ENCODE assay signal across 8 cellular contexts in genomic region chr12:120110550-120111501, GRCh38. TPM values are rescaled to one million over a fixed set of nuclear protein-coding genes. Genes with fewer than 3 reads are reported as not detected.
A peak's percentile ranks its signal among the peaks of the same experiment; 100 is the strongest.
DNase-seq lines count a peak whose midpoint lies in the region; ATAC-seq, FAIRE-seq and TF ChIP-seq lines count a peak whose summit lies in the region.

No MANE protein-coding gene starts in this region.

- H3K27me3 ChIP-seq in right lobe of liver (no peaks in the 10 kb centered on the region), HepG2 (ENCODE audit: control insufficient read depth in 1 of 2, insufficient read depth in 2 of 2, low read length in 2 of 2) (no peaks in the 10 kb centered on the region; a peak in 1 of 5 replicates)

- DNase-seq in right lobe of liver (peak; percentile 69 to 84 (median 75)), HepG2 (ENCODE audit: low spot score) (no peak), Right ventricle myocardium inferior (ENCODE audit: missing footprints) (peak; percentile 91), NCI-H226 (no peak), urothelium cell line (ENCODE audit: low spot score) (no peak)
- peak; percentile 31 to 33 for DNase-seq in activated CD4-positive, alpha-beta T cell treated with anti-CD3 and anti-CD28 coated beads for 4 hours
- peak; percentile 47 for DNase-seq in stimulated activated CD4-positive, alpha-beta T cell treated with anti-CD3 and anti-CD28 coated beads, Interleukin-1b, Interleukin-23, amount 100 ng/mL, for 48 hours

- FAIRE-seq in HepG2 (lab: Jason Lieb, UNC) (no peak), urothelium cell line (lab: Jason Lieb, UNC) (no peak)

- in situ Hi-C loops in HepG2 (cut with HindIII; ENCODE audit: extremely low pct_ligation_motif_present, low pct_unique_long_range_greater_than_20kb), result no loop called here

- no peak for TF ChIP-seq POLR2A in right lobe of liver (IDR thresholded peaks at IDR 0.05)
- no peak for TF ChIP-seq POLR2A in HepG2 (IDR thresholded peaks at IDR 0.05; ENCODE audit: insufficient read depth in 1 of 2, low read depth in 2 of 2, low read length in 2 of 2)

- H3K4me3 ChIP-seq in right lobe of liver (no peak overlapping the region), HepG2 (replicated peaks in 1 of 3; ENCODE audit: insufficient read depth in 1 of 3, low read depth in 2 of 3, low read length in 3 of 3) (no peak overlapping the region)

- H3K36me3 ChIP-seq in right lobe of liver, result peaks cover 0 to 4% (median 0%) of the 10 kb centered on the region in 4 donors
- H3K36me3 ChIP-seq in HepG2 (replicated peaks in 1 of 2; ENCODE audit: control insufficient read depth in 1 of 2, insufficient read depth in 2 of 2, low read length in 2 of 2), result peaks cover 6 to 18% of the 10 kb centered on the region in 2 experiments; a peak in 4 of 5 replicates

- ATAC-seq in right lobe of liver (peak; percentile 80 to 94 (median 90)), HepG2 (no peak; the same call in 2 of the 3 replicates), HG03442 (IDR thresholded peaks at IDR 0.05; ENCODE audit: unreplicated experiment) (peak; percentile 69), Right ventricle myocardium inferior (peak; percentile 75)

- intact Hi-C loops in right lobe of liver (cut with DNase I), result no loop called here
- intact Hi-C loops in HepG2 (cut with micrococcal nuclease; ENCODE audit: unreplicated experiment), result no loop called here
- intact Hi-C loops in Right ventricle myocardium inferior (cut with DNase I), result no loop called here

- H3K9ac ChIP-seq in HepG2 (ENCODE audit: insufficient read depth, low read depth, low read length), result no peak overlapping the region

- TF ChIP-seq RAD21 in HepG2 (CRISPR knock-in tag; IDR thresholded peaks at IDR 0.05), result no peak

- no peak for TF ChIP-seq EP300 in HepG2 (IDR thresholded peaks at IDR 0.05; ENCODE audit: low read depth in 2 of 2, low read length in 2 of 2)
- TF ChIP-seq EP300 in HepG2 (CRISPR knock-in tag; IDR thresholded peaks at IDR 0.05; ENCODE audit: borderline replicate concordance), result no peak

- peaks cover 69% of the 10 kb centered on the region for H3K79me2 ChIP-seq in HepG2 (ENCODE audit: insufficient read depth, low read length)

- CTCF ChIA-PET in HepG2 (lab: Yijun Ruan, JAX; ENCODE audit: low intra/inter-chr PET ratio, low total read pairs), result no interaction called here

- POLR2A ChIA-PET in HepG2 (lab: Yijun Ruan, JAX), result no interaction called here

- H3K4me1 ChIP-seq in right lobe of liver (peaks cover 0 to 11% (median 0%) of the 10 kb centered on the region in 4 donors), HepG2 (ENCODE audit: insufficient read depth, low read length) (peaks cover 23% of the 10 kb centered on the region)

- peaks cover 18% of the 10 kb centered on the region for H4K20me1 ChIP-seq in HepG2 (ENCODE audit: insufficient read depth, low read length)

- TF ChIP-seq CTCF in right lobe of liver (IDR thresholded peaks at IDR 0.05) (no peak), HepG2 (CRISPR knock-in tag; IDR thresholded peaks at IDR 0.05) (no peak)

- no peak overlapping the region for H3K4me2 ChIP-seq in HepG2 (ENCODE audit: low read depth, low read length)

- H3K27ac ChIP-seq in right lobe of liver (no peak overlapping the region), HepG2 (ENCODE audit: extremely low read length, insufficient read depth, low read length) (no peak overlapping the region)

- no TSS peak for BruUV-seq in HepG2 (replicated peaks; lab: Mats Ljungman, UMichigan)

- no peak overlapping the region for H2AFZ ChIP-seq in HepG2 (ENCODE audit: low read length)

- H3K9me3 ChIP-seq in right lobe of liver (no peaks in the 10 kb centered on the region), HepG2 (ENCODE audit: low read length) (no peaks in the 10 kb centered on the region)

- 77% methylated on average over 14 of the region's 26 CpGs for WGBS in right lobe of liver (ENCODE audit: insufficient coverage, low coverage, low lambda C conversion rate, missing lambda C conversion rate)
- 93% methylated on average over 16 of the region's 26 CpGs for WGBS in HepG2 (ENCODE audit: low lambda C conversion rate)

TF ChIP-seq in HepG2, 621 proteins besides CTCF, POLR2A, EP300 and RAD21:
- TF ChIP-seq MLXIP (CRISPR knock-in tag; IDR thresholded peaks at IDR 0.05; ENCODE audit: borderline replicate concordance), result no peak
- no peak for TF ChIP-seq SRSF9 (IDR thresholded peaks at IDR 0.05; ENCODE audit: borderline replicate concordance, insufficient read depth, low read depth, low read length, poor library complexity, severe bottlenecking)
- no peak for TF ChIP-seq MTA3 (CRISPR knock-in tag; IDR thresholded peaks at IDR 0.05)
- TF ChIP-seq ZBTB1 (CRISPR knock-in tag; IDR thresholded peaks at IDR 0.05; ENCODE audit: borderline replicate concordance), result no peak
- TF ChIP-seq RFXAP (CRISPR knock-in tag; IDR thresholded peaks at IDR 0.05; ENCODE audit: borderline replicate concordance), result no peak
- no peak for TF ChIP-seq ZNF776 (CRISPR knock-in tag; IDR thresholded peaks at IDR 0.05)
- TF ChIP-seq, protein P1, sequence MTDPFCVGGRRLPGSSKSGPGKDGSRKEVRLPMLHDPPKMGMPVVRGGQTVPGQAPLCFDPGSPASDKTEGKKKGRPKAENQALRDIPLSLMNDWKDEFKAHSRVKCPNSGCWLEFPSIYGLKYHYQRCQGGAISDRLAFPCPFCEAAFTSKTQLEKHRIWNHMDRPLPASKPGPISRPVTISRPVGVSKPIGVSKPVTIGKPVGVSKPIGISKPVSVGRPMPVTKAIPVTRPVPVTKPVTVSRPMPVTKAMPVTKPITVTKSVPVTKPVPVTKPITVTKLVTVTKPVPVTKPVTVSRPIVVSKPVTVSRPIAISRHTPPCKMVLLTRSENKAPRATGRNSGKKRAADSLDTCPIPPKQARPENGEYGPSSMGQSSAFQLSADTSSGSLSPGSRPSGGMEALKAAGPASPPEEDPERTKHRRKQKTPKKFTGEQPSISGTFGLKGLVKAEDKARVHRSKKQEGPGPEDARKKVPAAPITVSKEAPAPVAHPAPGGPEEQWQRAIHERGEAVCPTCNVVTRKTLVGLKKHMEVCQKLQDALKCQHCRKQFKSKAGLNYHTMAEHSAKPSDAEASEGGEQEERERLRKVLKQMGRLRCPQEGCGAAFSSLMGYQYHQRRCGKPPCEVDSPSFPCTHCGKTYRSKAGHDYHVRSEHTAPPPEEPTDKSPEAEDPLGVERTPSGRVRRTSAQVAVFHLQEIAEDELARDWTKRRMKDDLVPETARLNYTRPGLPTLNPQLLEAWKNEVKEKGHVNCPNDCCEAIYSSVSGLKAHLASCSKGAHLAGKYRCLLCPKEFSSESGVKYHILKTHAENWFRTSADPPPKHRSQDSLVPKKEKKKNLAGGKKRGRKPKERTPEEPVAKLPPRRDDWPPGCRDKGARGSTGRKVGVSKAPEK (CRISPR knock-in tag; IDR thresholded peaks at IDR 0.05; ENCODE audit: borderline replicate concordance), result no peak
- TF ChIP-seq CENPBD1 (CRISPR knock-in tag; IDR thresholded peaks at IDR 0.05; ENCODE audit: borderline replicate concordance, low read depth), result no peak
- no peak for TF ChIP-seq ZNF572 (CRISPR knock-in tag; IDR thresholded peaks at IDR 0.05)

RNA-seq across cellular contexts. Expression of gene RAB35, which starts 5.7 kb away (rescaled TPM):
- total RNA-seq in right lobe of liver (10 to 100 TPM; 11.7 to 22.1 (median 14.7) TPM), HepG2 (2016; rRNA removed; fragmentation: Illumina TruSeq; extraction: Trizol) (25.9 and 29.1 TPM in 2 replicates), Right ventricle myocardium inferior (25.6 TPM)
- 3.9 and 4.0 TPM in 2 replicates for total RNA-seq in HepG2 (2016; cell fraction: cytosol; rRNA removed; fragmentation: Illumina TruSeq; extraction: Trizol; ENCODE audit: low read depth)
- total RNA-seq in HepG2 (2016; cell fraction: insoluble cytoplasmic fraction; rRNA removed; fragmentation: Illumina TruSeq; extraction: Trizol), result 24.8 and 29.3 TPM in 2 replicates
- 13.9 and 14.1 TPM in 2 replicates for total RNA-seq in HepG2 (2016; cell fraction: membrane; rRNA removed; fragmentation: Illumina TruSeq; extraction: Trizol)
- total RNA-seq in HepG2 (2016; cell fraction: nucleus; rRNA removed; fragmentation: Illumina TruSeq; extraction: Trizol), result 11.8 and 14.0 TPM in 2 replicates
- polyA plus RNA-seq in HepG2 (2011; rRNA removed), result 25.2 and 32.2 TPM in 2 replicates
- 23.4 and 25.8 TPM in 2 replicates for polyA plus RNA-seq in HepG2 (2011; cell fraction: cytosol; rRNA removed)
- 23.2 and 27.6 TPM in 2 replicates for polyA plus RNA-seq in HepG2 (2011; cell fraction: nucleus; rRNA removed)
- 24.8 and 25.8 TPM in 2 replicates for polyA plus RNA-seq in HepG2 (2012)
- polyA plus RNA-seq in HepG2 (2016; cell fraction: cytosol; fragmentation: Illumina TruSeq; extraction: Trizol; ENCODE audit: low read depth), result 4.8 and 4.9 TPM in 2 replicates
- polyA plus RNA-seq in HepG2 (2016; cell fraction: insoluble cytoplasmic fraction; fragmentation: Illumina TruSeq; extraction: Trizol; ENCODE audit: low read depth), result 33.1 and 35.6 TPM in 2 replicates
- polyA plus RNA-seq in HepG2 (2016; cell fraction: membrane; fragmentation: Illumina TruSeq; extraction: Trizol; ENCODE audit: low read depth), result 10.1 and 11.5 TPM in 2 replicates
- 32.5 and 34.1 TPM in 2 replicates for polyA plus RNA-seq in HepG2 (2016; cell fraction: nucleus; fragmentation: Illumina TruSeq; extraction: Trizol; ENCODE audit: insufficient read depth, low read depth)
- polyA minus RNA-seq in HepG2 (2011; rRNA and poly(A)+ RNA removed; ENCODE audit: low replicate concordance), result 49.8 and 64.9 TPM in 2 replicates
- polyA minus RNA-seq in HepG2 (2011; cell fraction: cytosol; rRNA and poly(A)+ RNA removed), result 17.8 and 21.5 TPM in 2 replicates
- polyA minus RNA-seq in HepG2 (2011; cell fraction: nucleus; rRNA and poly(A)+ RNA removed), result 8.6 and 10.9 TPM in 2 replicates

Comparison
In these comparisons a context has a peak if more than half of its experiments do, and no peak if none do; other contexts are left out.
1. DNase-seq: peak in right lobe of liver (3 of 3), activated CD4-positive, alpha-beta T cell treated with anti-CD3 and anti-CD28 coated beads for 4 hours (2 of 2), Right ventricle myocardium inferior (single experiment) and stimulated activated CD4-positive, alpha-beta T cell treated with anti-CD3 and anti-CD28 coated beads, Interleukin-1b, Interleukin-23, amount 100 ng/mL, for 48 hours (single experiment); none in HepG2 (single experiment), NCI-H226 (single experiment) and urothelium cell line (single experiment).